In genomic region chr18:74478876-74479275, GRCh38 we compare ENCODE assay signal across 18 cellular contexts. TPM values are rescaled to one million over a fixed set of nuclear protein-coding genes. Genes with fewer than 3 reads are reported as not detected.
"Had no signal": no experiment of that assay in that cellular context is flagged by ENCODE, and none has a peak within 500 bp of the region (broad histone marks: within the 10 kb centered on the region; RNA-seq: fewer than 3 reads in every experiment).

No MANE protein-coding gene starts in this region.

- H3K4me3 Mint-ChIP-seq: activated naive CD8-positive, alpha-beta T cell treated with anti-CD3 and anti-CD28 coated beads for 36 hours; activated T-cell treated with anti-CD3 and anti-CD28 coated beads, Interleukin-2, amount 50 U/mL, for 24 hours; neural crest cell; T-helper 2 cell treated with Interferon-gamma antibody and Interleukin-4, amounts not matched to agents 5 μg/mL and 100 μg/mL, for 36 hours had no signal

- H3K36me3 Mint-ChIP-seq: activated naive CD8-positive, alpha-beta T cell treated with anti-CD3 and anti-CD28 coated beads for 36 hours had no signal

- H3K27ac ChIP-seq: ascending aorta, cardiac muscle cell, sigmoid colon, suprapubic skin, upper lobe of left lung had no signal

- H3K27me3 Mint-ChIP-seq: activated naive CD8-positive, alpha-beta T cell treated with anti-CD3 and anti-CD28 coated beads for 36 hours had no signal

- H3K4me1 ChIP-seq: ascending aorta, sigmoid colon had no signal

- H3K4me1 Mint-ChIP-seq: neural crest cell had no signal

- H3K9me3 Mint-ChIP-seq: activated naive CD8-positive, alpha-beta T cell treated with anti-CD3 and anti-CD28 coated beads for 36 hours; activated T-cell treated with anti-CD3 and anti-CD28 coated beads, Interleukin-2, amount 50 U/mL, for 24 hours; neural crest cell; T-helper 2 cell treated with Interferon-gamma antibody and Interleukin-4, amounts not matched to agents 5 μg/mL and 100 μg/mL, for 36 hours had no signal

- H3K27me3 ChIP-seq: ascending aorta, cardiac muscle cell, sigmoid colon, suprapubic skin, upper lobe of left lung had no signal

- DNase-seq: activated CD4-positive, alpha-beta T cell treated with anti-CD3 and anti-CD28 coated beads, Interleukin-2, amount 50 U/mL, for 4 hours; activated CD4-positive, CD25-positive, alpha-beta regulatory T cell treated with anti-CD3 and anti-CD28 coated beads, Interleukin-2, amount 50 U/mL, for 72 hours; activated effector memory CD4-positive, alpha-beta T cell treated with Interleukin-2 at 50 U/mL for 16 hours; activated naive CD8-positive, alpha-beta T cell treated with anti-CD3 and anti-CD28 coated beads for 36 hours; activated T-cell treated with anti-CD3 and anti-CD28 coated beads, Interleukin-2, amount 50 U/mL, for 24 hours; hypothalamus; kidney glomerular epithelial cell; sigmoid colon; stimulated activated naive CD8-positive, alpha-beta T cell treated with anti-CD3 and anti-CD28 coated beads, Interleukin-15, Interleukin-2, amounts not matched to agents 100 U/mL and 50 U/mL, for 24 hours; upper lobe of left lung had no signal

- H3K27ac Mint-ChIP-seq: activated naive CD8-positive, alpha-beta T cell treated with anti-CD3 and anti-CD28 coated beads for 36 hours; activated T-cell treated with anti-CD3 and anti-CD28 coated beads, Interleukin-2, amount 50 U/mL, for 24 hours; T-helper 2 cell treated with Interferon-gamma antibody and Interleukin-4, amounts not matched to agents 5 μg/mL and 100 μg/mL, for 36 hours had no signal

- H3K36me3 ChIP-seq: ascending aorta, cardiac muscle cell, sigmoid colon, suprapubic skin, upper lobe of left lung had no signal

- ATAC-seq: stimulated activated naive CD8-positive, alpha-beta T cell treated with anti-CD3 and anti-CD28 coated beads, Interleukin-15, Interleukin-2, amounts not matched to agents 100 U/mL and 50 U/mL, for 24 hours had no signal

- H3K4me3 ChIP-seq: ascending aorta, cardiac muscle cell, sigmoid colon, suprapubic skin, upper lobe of left lung had no signal

- H3K9me3 ChIP-seq: ascending aorta, sigmoid colon, suprapubic skin, upper lobe of left lung had no signal

RNA-seq across cellular contexts. Expression of gene DIPK1C, which starts 21.8 kb away (rescaled TPM):
- total RNA-seq: activated naive CD8-positive, alpha-beta T cell treated with anti-CD3 and anti-CD28 coated beads for 36 hours; ascending aorta; cardiac muscle cell; glomerular endothelial cell; neural crest cell; osteocyte; pulmonary artery endothelial cell had no signal

RNA-seq across cellular contexts. Expression of gene CNDP1, which starts 55.4 kb away (rescaled TPM):
- total RNA-seq: activated naive CD8-positive, alpha-beta T cell treated with anti-CD3 and anti-CD28 coated beads for 36 hours; ascending aorta; cardiac muscle cell; glomerular endothelial cell; osteocyte; pulmonary artery endothelial cell; sigmoid colon; upper lobe of left lung had no signal
